20 cellular contexts compared by ENCODE assay signal in the genomic region with DNA sequence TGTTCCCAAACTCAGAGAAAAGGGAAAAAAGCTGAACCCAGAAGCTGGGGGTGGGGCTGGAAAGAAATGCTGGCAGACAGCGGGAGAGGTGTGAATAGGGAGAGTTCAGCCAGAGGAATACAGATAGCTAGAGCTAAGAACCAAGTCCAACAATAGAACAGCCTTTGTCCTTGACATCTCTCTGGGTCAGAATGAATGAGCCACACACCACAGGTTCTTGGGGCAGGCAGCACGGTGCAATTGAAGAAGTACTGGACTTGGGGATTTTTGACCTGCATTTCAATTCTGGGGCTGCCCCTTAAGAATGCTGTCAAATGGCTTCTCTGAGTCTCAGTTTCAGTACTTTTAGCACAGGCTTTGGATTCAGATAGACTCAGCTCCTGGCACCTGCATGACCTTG. TPM values are rescaled to one million over a fixed set of nuclear protein-coding genes. Genes with fewer than 3 reads are reported as not detected.
DNase-seq lines count a peak whose midpoint lies in the region; ATAC-seq, FAIRE-seq and TF ChIP-seq lines count a peak whose summit lies in the region.
"Had no signal": no experiment of that assay in that cellular context is flagged by ENCODE, and none has a peak within 500 bp of the region (broad histone marks: within the 10 kb centered on the region; RNA-seq: fewer than 3 reads in every experiment).

No MANE protein-coding gene starts in this region.

- FAIRE-seq in small intestine (lab: Jason Lieb, UNC) = no peak

- intact Hi-C loops in heart right ventricle (cut with DNase I) = no loop called here

- ATAC-seq in GM19351 (IDR thresholded peaks at IDR 0.05; ENCODE audit: unreplicated experiment) (peak; percentile 58), HG02763 (IDR thresholded peaks at IDR 0.05; ENCODE audit: unreplicated experiment) (peak; percentile 41), heart right ventricle (peak; percentile 77 to 95 (median 88))
- ATAC-seq: gastrocnemius medialis had no signal

- no peaks in the 10 kb centered on the region for H3K36me3 ChIP-seq in heart right ventricle
- no peaks in the 10 kb centered on the region for H3K36me3 ChIP-seq in small intestine (ENCODE audit: control insufficient read depth in 2 of 2, insufficient read depth in 2 of 2, low read length in 2 of 2)
- H3K36me3 ChIP-seq: gastrocnemius medialis, uterus had no signal

- peak overlapping the region in 7 of 10 donors; percentile 48 to 79 (median 61) for H3K27ac ChIP-seq in heart right ventricle
- H3K27ac ChIP-seq in small intestine (ENCODE audit: low read depth in 1 of 2, low read length in 1 of 2) = no peak overlapping the region
- H3K27ac ChIP-seq: gastrocnemius medialis, uterus had no signal

- 22 to 27% methylated on average over 2 of the region's 2 CpGs for WGBS in heart right ventricle, 2 donors
- 7 to 39% (median 29%) methylated on average over 2 of the region's 2 CpGs for WGBS in small intestine, 3 donors

- DNase-seq in heart right ventricle (no peak), small intestine (peak; percentile 32), NCI-H69 (lab: John Stamatoyannopoulos, UW) (no peak), kidney glomerular epithelial cell (lab: John Stamatoyannopoulos, UW) (no peak), NCI-H1417 (lab: John Stamatoyannopoulos, UW) (no peak)
- DNase-seq: activated CD4-positive, alpha-beta T cell treated with anti-CD3 and anti-CD28 coated beads, Interleukin-2, amount 50 U/mL, for 48 hours; activated T-cell treated with anti-CD3 and anti-CD28 coated beads, Interleukin-2, amount 50 U/mL, for 48 hours; COR-L47; erythroblast; gastrocnemius medialis; MV-4-11; NCI-H2029 treated with DMSO at 0.1 percent for 48 hours; NCI-H524; SHP77 treated with DMSO at 0.1 percent for 48 hours; stimulated activated CD4-positive, alpha-beta T cell treated with anti-CD3 and anti-CD28 coated beads, Interleukin-1b, Interleukin-23, amount 100 ng/mL, for 48 hours; substantia nigra; uterus had no signal

- peaks cover 1 to 25% (median 17%) of the 10 kb centered on the region in 9 donors for H3K4me1 ChIP-seq in heart right ventricle
- H3K4me1 ChIP-seq in small intestine (ENCODE audit: control insufficient read depth in 2 of 2, insufficient read depth in 1 of 2, low read depth in 1 of 2, low read length in 1 of 2) = no peaks in the 10 kb centered on the region
- H3K4me1 ChIP-seq: uterus had no signal

- H3K27me3 ChIP-seq in heart right ventricle (no peaks in the 10 kb centered on the region), small intestine (ENCODE audit: control insufficient read depth in 2 of 2, insufficient read depth in 2 of 2, low read length in 2 of 2) (no peaks in the 10 kb centered on the region)
- H3K27me3 ChIP-seq: gastrocnemius medialis, uterus had no signal

- no peak overlapping the region for H3K4me3 ChIP-seq in heart right ventricle
- H3K4me3 ChIP-seq in small intestine (ENCODE audit: low read depth in 1 of 2, low read length in 2 of 2) = no peak overlapping the region
- H3K4me3 ChIP-seq: gastrocnemius medialis, uterus had no signal

- H3K9me3 ChIP-seq in heart right ventricle (peaks cover 0 to 6% (median 0%) of the 10 kb centered on the region in 11 donors), small intestine (ENCODE audit: control insufficient read depth, low read depth) (no peaks in the 10 kb centered on the region)
- H3K9me3 ChIP-seq: gastrocnemius medialis, uterus had no signal

- no peak for TF ChIP-seq CTCF in heart right ventricle (IDR thresholded peaks at IDR 0.05)

RNA-seq across cellular contexts. Expression of a gene that starts 13.4 kb away (rescaled TPM):
- total RNA-seq in heart right ventricle = 100 to 1,000 TPM; 247 to 566 (median 322) TPM
- 100 to 1,000 TPM in 1 of 2 donors, 10 to 100 TPM in 1; 97.0 to 102 TPM for polyA plus RNA-seq in heart right ventricle
- polyA plus RNA-seq in small intestine = 1 to 10 TPM in 2 of 3 donors, under 1 TPM in 1; 0.89 to 9.4 (median 3.2) TPM

RNA-seq across cellular contexts. Expression of a gene that starts 23.5 kb away (rescaled TPM):
- total RNA-seq in heart right ventricle = 1 to 10 TPM in 4 of 10 donors, under 1 TPM in 6; 0.12 to 1.9 (median 0.66) TPM
- polyA plus RNA-seq in heart right ventricle = under 1 TPM; 0.30 to 0.73 TPM
- under 1 TPM in 1 of 3 donors, not detected in 2; 0.19 TPM for polyA plus RNA-seq in small intestine
- total RNA-seq: gastrocnemius medialis, osteoblast had no signal

RNA-seq across cellular contexts. Expression of a gene that starts 51.1 kb away (rescaled TPM):
- total RNA-seq in heart right ventricle = 10 to 100 TPM in 9 of 10 donors, 1 to 10 TPM in 1; 9.1 to 23.1 (median 16.3) TPM
- polyA plus RNA-seq in heart right ventricle (10 to 100 TPM in 1 of 2 donors, 1 to 10 TPM in 1; 5.6 to 10.4 TPM), small intestine (10 to 100 TPM in 1 of 3 donors, 1 to 10 TPM in 2; 7.4 to 10.3 (median 7.6) TPM)

Comparison
In these comparisons a context has a peak if more than half of its experiments do, and no peak if none do; other contexts are left out.
1. H3K27ac ChIP-seq: peak in heart right ventricle (7 of 10); none in small intestine (0 of 2).
2. RNA of a gene that starts 13.4 kb away (polyA plus RNA-seq): 97.0 to 102 TPM in heart right ventricle; 0.89 to 9.4 TPM in small intestine; every median in the first group is over 4 times any median in the second.
3. Peak in every context shown above with its lines, with median percentiles within 50 percentile points of each other: ATAC-seq.